8 cellular contexts compared by ENCODE assay signal in the genomic region with DNA sequence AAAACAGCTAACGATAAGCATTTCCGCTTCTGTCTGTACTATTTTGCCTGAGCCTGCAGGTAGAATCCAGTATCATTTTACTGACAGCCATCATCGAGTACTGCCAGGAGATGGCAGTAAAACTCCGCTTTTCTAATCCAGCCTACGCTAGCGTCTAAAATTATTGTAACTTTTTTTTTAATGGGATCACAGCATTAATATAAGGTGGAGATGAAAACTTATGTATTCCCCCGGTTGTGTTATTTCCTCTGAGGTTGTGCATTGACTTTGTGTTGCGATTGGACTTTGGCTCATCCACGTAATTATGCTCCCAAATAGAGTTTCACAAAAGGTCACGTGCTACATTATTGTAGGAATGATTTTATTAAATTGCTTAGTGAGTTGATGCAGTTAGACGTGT.
DNase-seq lines count a peak whose midpoint lies in the region; ATAC-seq and TF ChIP-seq lines count a peak whose summit lies in the region.

No MANE protein-coding gene starts in this region.

- in situ Hi-C loops in Panc1 (cut with HindIII; ENCODE audit: low pct_unique_long_range_greater_than_20kb, low sequenced_read_pairs) = no loop called here

- H3K27me3 ChIP-seq in cardiac muscle cell (peaks cover 35% of the 10 kb centered on the region), right atrium auricular region (no peaks in the 10 kb centered on the region), Panc1 (ENCODE audit: control insufficient read depth, insufficient read depth, low read length) (no peaks in the 10 kb centered on the region), esophagus squamous epithelium (no peaks in the 10 kb centered on the region), prostate gland (replicated peaks; ENCODE audit: insufficient read depth) (no peaks in the 10 kb centered on the region)
- no peaks in the 10 kb centered on the region for H3K27me3 ChIP-seq in CD4-positive, alpha-beta memory T cell (ENCODE audit: insufficient read depth, low read length)

- POLR2A ChIA-PET in Panc1 (lab: Charles Lee) = no interaction called here
- POLR2A ChIA-PET in CD4-positive, alpha-beta memory T cell (lab: Charles Lee; ENCODE audit: partially characterized antibody) = no interaction called here

- no peak overlapping the region for H3K4me3 ChIP-seq in cardiac muscle cell
- no peak overlapping the region for H3K4me3 ChIP-seq in right atrium auricular region
- H3K4me3 ChIP-seq in Panc1 (ENCODE audit: low read depth in 2 of 2, low read length in 2 of 2) = no peak overlapping the region
- no peak overlapping the region for H3K4me3 ChIP-seq in esophagus squamous epithelium
- no peak overlapping the region for H3K4me3 ChIP-seq in prostate gland
- no peak overlapping the region for H3K4me3 ChIP-seq in CD4-positive, alpha-beta memory T cell (ENCODE audit: low read length in 2 of 2)

- H3K27me3 Mint-ChIP-seq in CD4-positive, alpha-beta memory T cell = peaks cover 0 to 4% of the 10 kb centered on the region in 2 donors

- H3K4me1 ChIP-seq in cardiac muscle cell (ENCODE audit: low read depth) (no peaks in the 10 kb centered on the region), right atrium auricular region (peaks cover 0 to 4% of the 10 kb centered on the region in 2 donors), Panc1 (ENCODE audit: control insufficient read depth, insufficient read depth, low read length) (no peaks in the 10 kb centered on the region), esophagus squamous epithelium (peaks cover 0 to 20% (median 0%) of the 10 kb centered on the region in 3 donors), prostate gland (replicated peaks) (no peaks in the 10 kb centered on the region)
- no peaks in the 10 kb centered on the region for H3K4me1 ChIP-seq in CD4-positive, alpha-beta memory T cell (ENCODE audit: insufficient read depth, low read length)

- no peak overlapping the region for H3K27ac Mint-ChIP-seq in CD4-positive, alpha-beta memory T cell

- no peaks in the 10 kb centered on the region for H3K36me3 Mint-ChIP-seq in CD4-positive, alpha-beta memory T cell

- BruUV-seq in Panc1 (replicated peaks; lab: Mats Ljungman, UMichigan) = no TSS peak

- DNase-seq in cardiac muscle cell (ENCODE audit: low read depth in 1 of 2, low spot score in 1 of 2) = peak; percentile 41 to 66
- DNase-seq in right atrium auricular region (ENCODE audit: low spot score) = no peak
- DNase-seq in Panc1 (ENCODE audit: low read depth, low spot score) = peak; percentile 15
- no peak for DNase-seq in esophagus squamous epithelium (lab: John Stamatoyannopoulos, UW)
- no peak for DNase-seq in prostate gland (ENCODE audit: low spot score)
- DNase-seq in CD4-positive, alpha-beta memory T cell = no peak

- ATAC-seq in HG03280 (IDR thresholded peaks at IDR 0.05; ENCODE audit: unreplicated experiment) (peak; percentile 50), Panc1 (peak; percentile 69; the same call in 1 of the 2 replicates), GM21723 (IDR thresholded peaks at IDR 0.05; ENCODE audit: unreplicated experiment) (no peak)

- no peak for TF ChIP-seq POLR2A in esophagus squamous epithelium (IDR thresholded peaks at IDR 0.05)
- no peak for TF ChIP-seq POLR2A in prostate gland (IDR thresholded peaks at IDR 0.05)

- H3K9me3 ChIP-seq in cardiac muscle cell (ENCODE audit: low read depth) (no peaks in the 10 kb centered on the region), right atrium auricular region (no peaks in the 10 kb centered on the region), Panc1 (ENCODE audit: control insufficient read depth, insufficient read depth, low read depth, low read length) (no peaks in the 10 kb centered on the region), esophagus squamous epithelium (no peaks in the 10 kb centered on the region), prostate gland (no peaks in the 10 kb centered on the region)
- H3K9me3 ChIP-seq in CD4-positive, alpha-beta memory T cell (ENCODE audit: control insufficient read depth in 1 of 2, low read length in 2 of 2) = no peaks in the 10 kb centered on the region

- intact Hi-C loops in Panc1 (cut with micrococcal nuclease; ENCODE audit: unreplicated experiment) = no loop called here
- intact Hi-C loops in esophagus squamous epithelium (cut with DNase I) = no loop called here
- intact Hi-C loops in prostate gland (cut with DNase I) = no loop called here
- intact Hi-C loops in CD4-positive, alpha-beta memory T cell (cut with micrococcal nuclease) = no loop called here

- H3K4me3 Mint-ChIP-seq in CD4-positive, alpha-beta memory T cell = no peak overlapping the region

- CTCF ChIA-PET in Panc1 (lab: Charles Lee) = interaction anchor here (0.7 kb wide), 1 partner anchor 175 kb away, joined by 3 read pairs; no protein-coding TSS in a partner anchor
- CTCF ChIA-PET in CD4-positive, alpha-beta memory T cell (lab: Charles Lee; ENCODE audit: partially characterized antibody) = interaction anchor here (1.9 kb wide), 1 partner anchor 9 kb away, joined by 7 read pairs; no protein-coding TSS in a partner anchor

- 27 to 30% methylated on average over 11 of the region's 11 CpGs for WGBS in esophagus squamous epithelium, 2 donors
- 38% methylated on average over 11 of the region's 11 CpGs for WGBS in prostate gland

- H3K27ac ChIP-seq in cardiac muscle cell = no peak overlapping the region
- no peak overlapping the region for H3K27ac ChIP-seq in right atrium auricular region
- H3K27ac ChIP-seq in Panc1 (ENCODE audit: low read length) = no peak overlapping the region
- no peak overlapping the region for H3K27ac ChIP-seq in esophagus squamous epithelium
- H3K27ac ChIP-seq in prostate gland = no peak overlapping the region
- no peak overlapping the region for H3K27ac ChIP-seq in CD4-positive, alpha-beta memory T cell (ENCODE audit: low read depth, low read length)

- H3K36me3 ChIP-seq in cardiac muscle cell (no peaks in the 10 kb centered on the region), right atrium auricular region (no peaks in the 10 kb centered on the region), Panc1 (ENCODE audit: control insufficient read depth, insufficient read depth, low read length) (no peaks in the 10 kb centered on the region), esophagus squamous epithelium (no peaks in the 10 kb centered on the region), prostate gland (no peaks in the 10 kb centered on the region)
- no peaks in the 10 kb centered on the region for H3K36me3 ChIP-seq in CD4-positive, alpha-beta memory T cell (ENCODE audit: insufficient read depth, low read length)

- TF ChIP-seq CTCF in cardiac muscle cell (IDR thresholded peaks at IDR 0.05; ENCODE audit: low read depth, low read length) (peak; percentile 68), right atrium auricular region (IDR thresholded peaks at IDR 0.05) (peak in 1 of 2 donors; percentile 64), Panc1 (IDR thresholded peaks at IDR 0.05) (peak; percentile 71), esophagus squamous epithelium (IDR thresholded peaks at IDR 0.05) (peak in 5 of 6 experiments; percentile 37 to 63 (median 49)), prostate gland (IDR thresholded peaks at IDR 0.05) (peak in 3 of 4 experiments; percentile 42 to 57 (median 51))

- H3K9me3 Mint-ChIP-seq in CD4-positive, alpha-beta memory T cell = no peaks in the 10 kb centered on the region

- H3K4me1 Mint-ChIP-seq in CD4-positive, alpha-beta memory T cell = peaks cover 0 to 5% (median 2%) of the 10 kb centered on the region in 4 donors

Comparison
In these comparisons a context has a peak if more than half of its experiments do, and no peak if none do; other contexts are left out.
1. DNase-seq: peak in cardiac muscle cell (2 of 2) and Panc1 (single experiment); none in right atrium auricular region (single experiment), esophagus squamous epithelium (single experiment), prostate gland (single experiment) and CD4-positive, alpha-beta memory T cell (0 of 5).